Comparison of ENCODE assay signal across 25 cellular contexts in genomic region chr22:32583074-32583677, GRCh38.
DNase-seq lines count a peak whose midpoint lies in the region; ATAC-seq and TF ChIP-seq lines count a peak whose summit lies in the region.
"Had no signal": no experiment of that assay in that cellular context is flagged by ENCODE, and none has a peak within 500 bp of the region (broad histone marks: within the 10 kb centered on the region; RNA-seq: fewer than 3 reads in every experiment).

No MANE protein-coding gene starts in this region.

- TF ChIP-seq CTCF in breast epithelium (IDR thresholded peaks at IDR 0.05) (peak in 1 of 3 donors; percentile 32), MCF 10A (IDR thresholded peaks at IDR 0.05; ENCODE audit: unreplicated experiment) (no peak), esophagus squamous epithelium (IDR thresholded peaks at IDR 0.05) (no peak), lower lobe of right lung (IDR thresholded peaks at IDR 0.05) (no peak), upper lobe of left lung (IDR thresholded peaks at IDR 0.05) (no peak), mucosa of descending colon (IDR thresholded peaks at IDR 0.05) (no peak)

- peak overlapping the region; percentile 38 to 59 for H3K27ac ChIP-seq in breast epithelium
- peak overlapping the region in 3 of 4 donors; percentile 18 to 75 (median 66) for H3K27ac ChIP-seq in esophagus squamous epithelium
- H3K27ac ChIP-seq in lower lobe of right lung = peak overlapping the region; percentile 22
- peak overlapping the region; percentile 39 to 67 (median 54) for H3K27ac ChIP-seq in upper lobe of left lung
- H3K27ac ChIP-seq: BLaER1 treated with 17β-estradiol and CSF1 and Interleukin-3, amounts not matched to agents 10 nM and 100 nM; VCaP had no signal

- peaks cover 0 to 11% of the 10 kb centered on the region in 2 donors for H3K9me3 ChIP-seq in breast epithelium
- H3K9me3 ChIP-seq in esophagus squamous epithelium = no peaks in the 10 kb centered on the region
- no peaks in the 10 kb centered on the region for H3K9me3 ChIP-seq in lower lobe of right lung
- H3K9me3 ChIP-seq in upper lobe of left lung = no peaks in the 10 kb centered on the region
- H3K9me3 ChIP-seq in mucosa of descending colon = no peaks in the 10 kb centered on the region
- H3K9me3 ChIP-seq: MG63, SK-N-SH had no signal

- H3K27ac Mint-ChIP-seq in MCF 10A (ENCODE audit: low read depth, unreplicated experiment) = no peak overlapping the region
- H3K27ac Mint-ChIP-seq: activated CD4-positive, alpha-beta T cell treated with anti-CD3 and anti-CD28 coated beads, Interleukin-2, amount 10 ng/mL, durations not matched to agents 24 days and 14 days; activated CD8-positive, alpha-beta memory T cell treated with anti-CD3 and anti-CD28 coated beads, Interleukin-2, amount 10 ng/mL, durations not matched to agents 7 days and 5 days; activated naive CD4-positive, alpha-beta T cell treated with anti-CD3 and anti-CD28 coated beads, Interleukin-2, amount 50 U/mL, for 24 hours; activated T-helper 1 cell treated with anti-CD3 and anti-CD28 coated beads, Interleukin-12 subunit alpha, Interleukin-12 subunit beta, Interleukin-2, Interleukin-4 antibody, amounts not matched to agents 30 ng/mL and 10 ng/mL and 1 ng/mL, durations not matched to agents 14 hours and 24 hours and 36 hours; GM23338 had no signal

- no peak for DNase-seq in breast epithelium (ENCODE audit: low spot score in 2 of 2)
- no peak for DNase-seq in MCF 10A (ENCODE audit: unreplicated experiment)
- DNase-seq in esophagus squamous epithelium (lab: John Stamatoyannopoulos, UW) = no peak
- DNase-seq in lower lobe of right lung = no peak
- DNase-seq in upper lobe of left lung = no peak
- DNase-seq in mucosa of gallbladder (ENCODE audit: low spot score) = no peak
- no peak for DNase-seq in SIG-M5 (lab: John Stamatoyannopoulos, UW)
- DNase-seq in mucosa of descending colon = no peak
- DNase-seq: activated CD4-positive, alpha-beta T cell treated with anti-CD3 and anti-CD28 coated beads, Interleukin-2, amount 10 ng/mL, durations not matched to agents 24 days and 14 days; activated CD8-positive, alpha-beta memory T cell treated with anti-CD3 and anti-CD28 coated beads, Interleukin-2, amount 10 ng/mL, durations not matched to agents 7 days and 5 days; effector CD4-positive, alpha-beta T cell; left cardiac atrium; MG63; NCI-H1694 treated with DMSO at 0.1 percent for 48 hours; NCI-H2171 treated with DMSO at 0.1 percent for 48 hours; NCI-H524 treated with DMSO at 0.1 percent for 48 hours; SK-N-SH; stimulated activated naive CD8-positive, alpha-beta T cell treated with anti-CD3 and anti-CD28 coated beads, Interleukin-15, amount 100 ng/mL, for 72 hours; trophoblast cell had no signal

- peak in 1 of 4 donors; percentile 25 for TF ChIP-seq EP300 in upper lobe of left lung (IDR thresholded peaks at IDR 0.05)

- intact Hi-C loops in breast epithelium (cut with DNase I; ENCODE audit: low total_unique reads) (no loop called here), MCF 10A (cut with micrococcal nuclease) (no loop called here), esophagus squamous epithelium (cut with DNase I) (no loop called here), lower lobe of right lung (cut with DNase I) (no loop called here), mucosa of descending colon (cut with DNase I, micrococcal nuclease) (no loop called here)

- H3K27me3 Mint-ChIP-seq in MCF 10A (ENCODE audit: insufficient read depth, unreplicated experiment) = no peaks in the 10 kb centered on the region
- H3K27me3 Mint-ChIP-seq: activated CD4-positive, alpha-beta T cell treated with anti-CD3 and anti-CD28 coated beads, Interleukin-2, amount 10 ng/mL, durations not matched to agents 24 days and 14 days; activated naive CD4-positive, alpha-beta T cell treated with anti-CD3 and anti-CD28 coated beads, Interleukin-2, amount 50 U/mL, for 24 hours; stimulated activated naive CD8-positive, alpha-beta T cell treated with anti-CD3 and anti-CD28 coated beads, Interleukin-15, amount 100 ng/mL, for 72 hours had no signal

- H3K4me3 ChIP-seq in breast epithelium (no peak overlapping the region), esophagus squamous epithelium (no peak overlapping the region), lower lobe of right lung (no peak overlapping the region), upper lobe of left lung (no peak overlapping the region), mucosa of descending colon (no peak overlapping the region)
- H3K4me3 ChIP-seq: BLaER1 treated with 17β-estradiol and CSF1 and Interleukin-3, amounts not matched to agents 10 nM and 100 nM; GM23338; MG63 had no signal

- no TSS peak for BruUV-seq in MCF 10A (replicated peaks; lab: Mats Ljungman, UMichigan)

- peaks cover 2% of the 10 kb centered on the region for H3K9me3 Mint-ChIP-seq in MCF 10A (ENCODE audit: unreplicated experiment)
- H3K9me3 Mint-ChIP-seq: activated CD4-positive, alpha-beta T cell treated with anti-CD3 and anti-CD28 coated beads, Interleukin-2, amount 10 ng/mL, durations not matched to agents 24 days and 14 days; activated naive CD4-positive, alpha-beta T cell treated with anti-CD3 and anti-CD28 coated beads, Interleukin-2, amount 50 U/mL, for 24 hours; activated T-helper 1 cell treated with anti-CD3 and anti-CD28 coated beads, Interleukin-12 subunit alpha, Interleukin-12 subunit beta, Interleukin-2, Interleukin-4 antibody, amounts not matched to agents 30 ng/mL and 10 ng/mL and 1 ng/mL, durations not matched to agents 14 hours and 24 hours and 36 hours; GM23338; stimulated activated naive CD8-positive, alpha-beta T cell treated with anti-CD3 and anti-CD28 coated beads, Interleukin-15, amount 100 ng/mL, for 72 hours had no signal

- H3K4me1 ChIP-seq in breast epithelium = no peaks in the 10 kb centered on the region
- peaks cover 0 to 21% (median 14%) of the 10 kb centered on the region in 3 donors for H3K4me1 ChIP-seq in esophagus squamous epithelium
- peaks cover 28% of the 10 kb centered on the region for H3K4me1 ChIP-seq in lower lobe of right lung
- H3K4me1 ChIP-seq in upper lobe of left lung = peaks cover 6 to 20% (median 7%) of the 10 kb centered on the region in 4 donors
- no peaks in the 10 kb centered on the region for H3K4me1 ChIP-seq in mucosa of descending colon (ENCODE audit: low read depth)
- H3K4me1 ChIP-seq: BLaER1 treated with 17β-estradiol and CSF1 and Interleukin-3, amounts not matched to agents 10 nM and 100 nM had no signal

- peaks cover 17% of the 10 kb centered on the region for H3K4me1 Mint-ChIP-seq in MCF 10A (ENCODE audit: insufficient read depth, unreplicated experiment)
- H3K4me1 Mint-ChIP-seq: activated CD4-positive, alpha-beta T cell treated with anti-CD3 and anti-CD28 coated beads, Interleukin-2, amount 10 ng/mL, durations not matched to agents 24 days and 14 days; activated CD8-positive, alpha-beta memory T cell treated with anti-CD3 and anti-CD28 coated beads, Interleukin-2, amount 10 ng/mL, durations not matched to agents 7 days and 5 days; activated naive CD4-positive, alpha-beta T cell treated with anti-CD3 and anti-CD28 coated beads, Interleukin-2, amount 50 U/mL, for 24 hours; stimulated activated naive CD8-positive, alpha-beta T cell treated with anti-CD3 and anti-CD28 coated beads, Interleukin-15, amount 100 ng/mL, for 72 hours had no signal

- no peaks in the 10 kb centered on the region for H3K36me3 Mint-ChIP-seq in MCF 10A (ENCODE audit: insufficient read depth, unreplicated experiment)
- H3K36me3 Mint-ChIP-seq: activated CD8-positive, alpha-beta memory T cell treated with anti-CD3 and anti-CD28 coated beads, Interleukin-2, amount 10 ng/mL, durations not matched to agents 7 days and 5 days; activated naive CD4-positive, alpha-beta T cell treated with anti-CD3 and anti-CD28 coated beads, Interleukin-2, amount 50 U/mL, for 24 hours had no signal

- H3K36me3 ChIP-seq in breast epithelium = no peaks in the 10 kb centered on the region
- no peaks in the 10 kb centered on the region for H3K36me3 ChIP-seq in esophagus squamous epithelium
- no peaks in the 10 kb centered on the region for H3K36me3 ChIP-seq in lower lobe of right lung
- no peaks in the 10 kb centered on the region for H3K36me3 ChIP-seq in upper lobe of left lung
- no peaks in the 10 kb centered on the region for H3K36me3 ChIP-seq in mucosa of descending colon (ENCODE audit: low read depth)
- H3K36me3 ChIP-seq: BLaER1 treated with 17β-estradiol and CSF1 and Interleukin-3, amounts not matched to agents 10 nM and 100 nM; MG63 had no signal

- CTCF ChIA-PET in MCF 10A (lab: Yijun Ruan, JAX) = interaction anchor here (1.1 kb wide), 1 partner anchor 53 kb away, joined by 3 read pairs; no protein-coding TSS in a partner anchor

- TF ChIP-seq POLR2A in breast epithelium (IDR thresholded peaks at IDR 0.05) = no peak
- no peak for TF ChIP-seq POLR2A in esophagus squamous epithelium (IDR thresholded peaks at IDR 0.05)
- TF ChIP-seq POLR2A in upper lobe of left lung (IDR thresholded peaks at IDR 0.05) = no peak

- H3K27me3 ChIP-seq in breast epithelium = no peaks in the 10 kb centered on the region
- H3K27me3 ChIP-seq in esophagus squamous epithelium = no peaks in the 10 kb centered on the region
- H3K27me3 ChIP-seq in lower lobe of right lung (ENCODE audit: low read depth) = no peaks in the 10 kb centered on the region
- H3K27me3 ChIP-seq in upper lobe of left lung = no peaks in the 10 kb centered on the region
- H3K27me3 ChIP-seq: BLaER1 treated with 17β-estradiol and CSF1 and Interleukin-3, amounts not matched to agents 10 nM and 100 nM; MG63 had no signal

- no peak for ATAC-seq in lower lobe of right lung
- ATAC-seq in upper lobe of left lung (ENCODE audit: low FRiP score in 2 of 2) = no peak
- no peak for ATAC-seq in mucosa of descending colon
- ATAC-seq: activated CD8-positive, alpha-beta memory T cell treated with anti-CD3 and anti-CD28 coated beads, Interleukin-2, amount 10 ng/mL, durations not matched to agents 7 days and 5 days; esophagus mucosa; GM23338; stimulated activated naive CD8-positive, alpha-beta T cell treated with anti-CD3 and anti-CD28 coated beads, Interleukin-15, amount 100 ng/mL, for 72 hours had no signal

- WGBS in esophagus squamous epithelium, 2 donors = 49 to 68% methylated on average over 6 to 7 of the region's 8 CpGs
- 57 to 78% methylated on average over 7 of the region's 8 CpGs for WGBS in upper lobe of left lung, 2 donors

- H3K4me3 Mint-ChIP-seq in MCF 10A (ENCODE audit: unreplicated experiment) = no peak overlapping the region
- H3K4me3 Mint-ChIP-seq: activated CD4-positive, alpha-beta T cell treated with anti-CD3 and anti-CD28 coated beads, Interleukin-2, amount 10 ng/mL, durations not matched to agents 24 days and 14 days; activated CD8-positive, alpha-beta memory T cell treated with anti-CD3 and anti-CD28 coated beads, Interleukin-2, amount 10 ng/mL, durations not matched to agents 7 days and 5 days; activated naive CD4-positive, alpha-beta T cell treated with anti-CD3 and anti-CD28 coated beads, Interleukin-2, amount 50 U/mL, for 24 hours; activated T-helper 1 cell treated with anti-CD3 and anti-CD28 coated beads, Interleukin-12 subunit alpha, Interleukin-12 subunit beta, Interleukin-2, Interleukin-4 antibody, amounts not matched to agents 30 ng/mL and 10 ng/mL and 1 ng/mL, durations not matched to agents 14 hours and 24 hours and 36 hours; GM23338; stimulated activated naive CD8-positive, alpha-beta T cell treated with anti-CD3 and anti-CD28 coated beads, Interleukin-15, amount 100 ng/mL, for 72 hours had no signal

- POLR2A ChIA-PET in MCF 10A (lab: Yijun Ruan, JAX) = interaction anchor here (0.6 kb wide), 1 partner anchor 126 kb away, joined by 3 read pairs; no protein-coding TSS in a partner anchor
